ENCODE assay signal across 9 cellular contexts in the genomic region with DNA sequence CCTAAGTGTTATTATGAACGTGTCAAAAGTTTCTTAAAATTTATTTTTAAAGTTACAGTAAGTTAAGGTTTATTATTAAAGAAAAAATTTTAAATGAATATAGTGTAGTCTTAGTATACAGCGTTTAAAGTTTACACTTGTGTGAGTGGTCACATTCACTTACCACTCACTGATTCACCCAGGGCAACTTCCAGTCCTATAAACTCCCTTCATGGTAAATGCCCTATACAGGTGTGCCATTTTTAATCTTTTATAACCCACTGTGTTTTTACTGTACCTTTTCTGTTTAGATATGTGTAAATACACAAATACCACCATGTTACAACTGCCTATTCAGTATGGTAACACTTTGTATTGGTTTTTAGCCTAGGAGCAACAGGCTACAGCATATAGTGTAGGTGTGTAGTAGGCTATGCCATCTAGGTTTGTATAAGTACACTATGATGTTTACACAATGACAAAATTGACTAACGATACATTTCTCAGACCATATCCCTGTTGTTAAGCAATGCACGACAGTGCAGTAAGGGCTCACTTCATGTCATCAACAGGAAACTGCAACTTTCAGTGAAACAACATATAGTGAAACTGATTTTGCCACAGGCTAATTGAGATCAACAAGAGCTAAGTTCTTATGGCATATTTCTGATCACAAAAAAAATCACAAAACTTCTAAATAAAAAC.
DNase-seq lines count a peak whose midpoint lies in the region; ATAC-seq, FAIRE-seq and TF ChIP-seq lines count a peak whose summit lies in the region.
"Had no signal": no experiment of that assay in that cellular context is flagged by ENCODE, and none has a peak within 500 bp of the region (broad histone marks: within the 10 kb centered on the region; RNA-seq: fewer than 3 reads in every experiment).

No MANE protein-coding gene starts in this region.

- H3K9me3 ChIP-seq in pancreas = no peaks in the 10 kb centered on the region

- H3K27me3 ChIP-seq in pancreas = no peaks in the 10 kb centered on the region

- peaks cover 4 to 13% (median 8%) of the 10 kb centered on the region in 5 donors for H3K27me3 Mint-ChIP-seq in naive thymus-derived CD8-positive, alpha-beta T cell

- H3K27ac ChIP-seq in pancreas = no peak overlapping the region
- H3K27ac ChIP-seq: skin epidermis had no signal

- WGBS in pancreas, 2 donors = 44 to 53% methylated on average over 4 of the region's 4 CpGs

- ATAC-seq in GM18502 (IDR thresholded peaks at IDR 0.05; ENCODE audit: poor library complexity, unreplicated experiment) (peak; percentile 77), GM21423 (IDR thresholded peaks at IDR 0.05; ENCODE audit: unreplicated experiment) (peak; percentile 78), HG03442 (IDR thresholded peaks at IDR 0.05; ENCODE audit: unreplicated experiment) (peak; percentile 81), pancreas (no peak)
- no peak for ATAC-seq in naive thymus-derived CD8-positive, alpha-beta T cell

- DNase-seq in iris pigment epithelial cell (ENCODE audit: low read depth) (peak; percentile 57), pancreas (no peak), pons (ENCODE audit: low spot score) (no peak), inferior parietal cortex (ENCODE audit: extremely low spot score) (no peak)
- DNase-seq in naive thymus-derived CD8-positive, alpha-beta T cell = no peak

- H3K9me3 Mint-ChIP-seq in naive thymus-derived CD8-positive, alpha-beta T cell = no peaks in the 10 kb centered on the region

- POLR2A ChIA-PET in naive thymus-derived CD8-positive, alpha-beta T cell (lab: Charles Lee) = no interaction called here

- H3K4me3 Mint-ChIP-seq in naive thymus-derived CD8-positive, alpha-beta T cell = no peak overlapping the region

- FAIRE-seq in pancreas (lab: Jason Lieb, UNC) = no peak

- H3K36me3 ChIP-seq in pancreas = no peaks in the 10 kb centered on the region

- no peak overlapping the region for H3K4me3 ChIP-seq in pancreas
- H3K4me3 ChIP-seq: skin epidermis had no signal

- peaks cover 0 to 2% (median 0%) of the 10 kb centered on the region in 3 donors for H3K36me3 Mint-ChIP-seq in naive thymus-derived CD8-positive, alpha-beta T cell

- H3K4me1 ChIP-seq in pancreas = no peaks in the 10 kb centered on the region

- H3K27ac Mint-ChIP-seq in naive thymus-derived CD8-positive, alpha-beta T cell = no peak overlapping the region

- peaks cover 0 to 22% (median 1%) of the 10 kb centered on the region in 4 donors for H3K4me1 Mint-ChIP-seq in naive thymus-derived CD8-positive, alpha-beta T cell

- intact Hi-C loops in pancreas (cut with DNase I) = no loop called here

- no peak for TF ChIP-seq CTCF in pancreas (IDR thresholded peaks at IDR 0.05)

Comparison
In these comparisons a context has a peak if more than half of its experiments do, and no peak if none do; other contexts are left out.
1. ATAC-seq: peak in GM18502 (single experiment), GM21423 (single experiment) and HG03442 (single experiment); none in pancreas (0 of 4) and naive thymus-derived CD8-positive, alpha-beta T cell (0 of 2).